Comparison of ENCODE assay signal across 10 cellular contexts in genomic region chr3:172082269-172082668, GRCh38. TPM values are rescaled to one million over a fixed set of nuclear protein-coding genes. Genes with fewer than 3 reads are reported as not detected.
DNase-seq lines count a peak whose midpoint lies in the region; ATAC-seq and TF ChIP-seq lines count a peak whose summit lies in the region.
"Had no signal": no experiment of that assay in that cellular context is flagged by ENCODE, and none has a peak within 500 bp of the region (broad histone marks: within the 10 kb centered on the region; RNA-seq: fewer than 3 reads in every experiment).

No MANE protein-coding gene starts in this region.

- H4K20me1 ChIP-seq in neural cell (ENCODE audit: insufficient read depth): no peaks in the 10 kb centered on the region

- no peak for TF ChIP-seq POLR2A in spleen (IDR thresholded peaks at IDR 0.05)

- POLR2A ChIA-PET in AG04449 (lab: Yijun Ruan, JAX): interaction anchor here (0.6 to 0.9 kb wide), 4 partner anchors 9 to 271 kb away, joined by 3 read pairs; no protein-coding TSS in a partner anchor

- TF ChIP-seq CTCF in AG04449 (IDR thresholded peaks at IDR 0.05; ENCODE audit: insufficient read depth, low read length, missing control alignments) (no peak), foreskin keratinocyte (conservative IDR thresholded peaks at IDR 0.05) (no peak), neural cell (IDR thresholded peaks at IDR 0.05; ENCODE audit: poor library complexity, severe bottlenecking) (no peak), spleen (IDR thresholded peaks at IDR 0.05 in 8 of 11, conservative IDR thresholded peaks at IDR 0.05 in 3 of 11) (no peak)

- DNase-seq in AG04449 (ENCODE audit: low read depth, low spot score) (peak; percentile 95), SK-N-DZ (ENCODE audit: low spot score) (peak; percentile 37), foreskin keratinocyte (peak; percentile 47 to 60), NCI-H2227 (lab: John Stamatoyannopoulos, UW; ENCODE audit: unreplicated experiment) (no peak), spleen (no peak), OCI-M2 (lab: John Stamatoyannopoulos, UW; ENCODE audit: unreplicated experiment) (no peak), cortex of kidney (lab: John Stamatoyannopoulos, UW) (no peak)
- DNase-seq: NCI-H187 had no signal

- H3K27me3 ChIP-seq in foreskin keratinocyte (no peaks in the 10 kb centered on the region), neural cell (ENCODE audit: insufficient read depth, low read depth, low read length) (no peaks in the 10 kb centered on the region), spleen (replicated peaks in 1 of 7) (no peaks in the 10 kb centered on the region)
- H3K27me3 ChIP-seq: BLaER1 had no signal

- WGBS in spleen, 5 donors: 83 to 88% (median 85%) methylated on average over 5 of the region's 5 CpGs

- intact Hi-C loops in spleen (cut with DNase I; ENCODE audit: low total_unique reads): no loop called here

- no peak overlapping the region for H3K4me3 ChIP-seq in AG04449 (ENCODE audit: low read depth, low read length)
- peak overlapping the region; percentile 0 for H3K4me3 ChIP-seq in neural cell (ENCODE audit: low read length)
- H3K4me3 ChIP-seq in spleen: no peak overlapping the region
- H3K4me3 ChIP-seq: BLaER1 had no signal

- no peak overlapping the region for H3K9ac ChIP-seq in neural cell (ENCODE audit: low read length)
- H3K9ac ChIP-seq: BLaER1 had no signal

- H2AFZ ChIP-seq in neural cell (ENCODE audit: low read depth, low read length): no peak overlapping the region

- H3F3A ChIP-seq in neural cell (ENCODE audit: insufficient read depth, low read length, poor library complexity, severe bottlenecking): no peaks in the 10 kb centered on the region

- no peaks in the 10 kb centered on the region for H3K9me3 ChIP-seq in neural cell (ENCODE audit: low read length)
- no peaks in the 10 kb centered on the region for H3K9me3 ChIP-seq in spleen
- H3K9me3 ChIP-seq: BLaER1 had no signal

- CTCF ChIA-PET in AG04449 (lab: Yijun Ruan, JAX): no interaction called here

- TF ChIP-seq RAD21 in neural cell (conservative IDR thresholded peaks at IDR 0.05): no peak

- H3K36me3 ChIP-seq in neural cell (ENCODE audit: insufficient read depth, low read length) (no peaks in the 10 kb centered on the region), spleen (peaks cover 0 to 13% (median 0%) of the 10 kb centered on the region in 6 donors)

- H3K27ac ChIP-seq in foreskin keratinocyte (no peak overlapping the region), neural cell (ENCODE audit: low read length) (no peak overlapping the region), spleen (peak overlapping the region in 1 of 8 donors; percentile 19)
- H3K27ac ChIP-seq: BLaER1 had no signal

- TF ChIP-seq EP300 in neural cell (conservative IDR thresholded peaks at IDR 0.05; ENCODE audit: poor library complexity, severe bottlenecking): no peak

- peaks cover 16% of the 10 kb centered on the region for H3K79me2 ChIP-seq in neural cell (replicated peaks; ENCODE audit: insufficient read depth, low read length)

- H3K9me2 ChIP-seq in neural cell (ENCODE audit: insufficient read depth, low read length): no peaks in the 10 kb centered on the region

- H3K4me1 ChIP-seq in foreskin keratinocyte (peaks cover 14% of the 10 kb centered on the region), spleen (peaks cover 0 to 48% (median 8%) of the 10 kb centered on the region in 6 donors)
- H3K4me1 ChIP-seq: BLaER1 had no signal

- H3K4me2 ChIP-seq in neural cell (ENCODE audit: low read length): no peak overlapping the region
- H3K4me2 ChIP-seq: BLaER1 had no signal

- no peak for ATAC-seq in foreskin keratinocyte

TF ChIP-seq in neural cell, 6 proteins besides CTCF, POLR2A, EP300 and RAD21:
- no peak for TF ChIP-seq SMC3 (conservative IDR thresholded peaks at IDR 0.05; ENCODE audit: poor library complexity)
- no peak for TF ChIP-seq REST (IDR thresholded peaks at IDR 0.05; ENCODE audit: borderline replicate concordance)
- no peak for TF ChIP-seq EZH2 (IDR thresholded peaks at IDR 0.05; ENCODE audit: borderline replicate concordance, insufficient read depth, low read length, poor library complexity, severe bottlenecking)
- TF ChIP-seq POLR2AphosphoS5 (IDR thresholded peaks at IDR 0.05): no peak
- no peak for TF ChIP-seq MXI1 (conservative IDR thresholded peaks at IDR 0.05; ENCODE audit: poor library complexity, severe bottlenecking)
- TF ChIP-seq TAF1 (IDR thresholded peaks at IDR 0.05; ENCODE audit: low read depth): no peak
TF ChIP-seq in neural cell: peak in this region for 0.

RNA-seq across cellular contexts. Expression of gene FNDC3B, which starts 42.9 kb away (rescaled TPM):
- polyA plus RNA-seq in SK-N-DZ (2014; cell fraction: cytosol; rRNA removed): 6.7 and 7.4 TPM in 2 replicates
- 6.4 and 8.8 TPM in 2 replicates for polyA plus RNA-seq in SK-N-DZ (2014; cell fraction: nucleus; rRNA removed)
- 47.4 and 52.3 TPM in 2 replicates for total RNA-seq in foreskin keratinocyte
- 11.1 and 11.9 TPM in 2 replicates for polyA plus RNA-seq in foreskin keratinocyte
- polyA plus RNA-seq in neural cell: 4.2 and 4.9 TPM in 2 replicates
- polyA minus RNA-seq in neural cell: 19.7 and 24.1 TPM in 2 replicates
- total RNA-seq in spleen: 100 to 1,000 TPM in 6 of 7 donors, 10 to 100 TPM in 1; 88.8 to 149 (median 110) TPM
- polyA plus RNA-seq in spleen: 1 to 10 TPM; 3.1 to 9.1 (median 4.5) TPM

Comparison
In these comparisons a context has a peak if more than half of its experiments do, and no peak if none do; other contexts are left out.
1. DNase-seq: peak in AG04449 (single experiment), SK-N-DZ (single experiment) and foreskin keratinocyte (2 of 2); none in NCI-H2227 (single experiment), spleen (single experiment), OCI-M2 (single experiment) and cortex of kidney (single experiment).